ENCODE assay signal across 7 cellular contexts in genomic region chr1:53878492-53879105, GRCh38. TPM values are rescaled to one million over a fixed set of nuclear protein-coding genes. Genes with fewer than 3 reads are reported as not detected.
DNase-seq lines count a peak whose midpoint lies in the region; ATAC-seq, FAIRE-seq and TF ChIP-seq lines count a peak whose summit lies in the region.

No MANE protein-coding gene starts in this region.

- H3K27me3 ChIP-seq in keratinocyte (ENCODE audit: control insufficient read depth, extremely low read depth, insufficient read depth, low read length), result no peaks in the 10 kb centered on the region

- H3K9ac ChIP-seq in keratinocyte (ENCODE audit: control insufficient read depth, extremely low read depth, insufficient read depth, low read length), result no peak overlapping the region

- H3K27ac ChIP-seq in VCaP (no peak overlapping the region), keratinocyte (ENCODE audit: control insufficient read depth, insufficient read depth, low read length) (no peak overlapping the region)

- H3K9me1 ChIP-seq in keratinocyte (ENCODE audit: control insufficient read depth, extremely low read depth, insufficient read depth, low read length), result no peaks in the 10 kb centered on the region

- H3K4me1 Mint-ChIP-seq in activated naive CD4-positive, alpha-beta T cell treated with anti-CD3 and anti-CD28 coated beads, Interleukin-2, amount 10 ng/mL, durations not matched to agents 7 days and 5 days, result no peaks in the 10 kb centered on the region

- no peaks in the 10 kb centered on the region for H4K20me1 ChIP-seq in keratinocyte (ENCODE audit: control insufficient read depth, extremely low read depth, insufficient read depth, low read length)

- peaks cover 29% of the 10 kb centered on the region for H3K36me3 Mint-ChIP-seq in activated naive CD4-positive, alpha-beta T cell treated with anti-CD3 and anti-CD28 coated beads, Interleukin-2, amount 10 ng/mL, durations not matched to agents 7 days and 5 days

- no peak overlapping the region for H3K4me2 ChIP-seq in keratinocyte (ENCODE audit: control insufficient read depth, extremely low read depth, insufficient read depth, low read depth, low read length)

- H3K9me3 ChIP-seq in keratinocyte (ENCODE audit: control insufficient read depth, low read depth, low read length), result no peaks in the 10 kb centered on the region

- TF ChIP-seq CTCF in VCaP (conservative IDR thresholded peaks at IDR 0.05), result peak; percentile 81
- TF ChIP-seq CTCF in keratinocyte (optimal IDR thresholded peaks at IDR 0.05 in 1 of 3, IDR thresholded peaks at IDR 0.05 in 1 of 3, conservative IDR thresholded peaks at IDR 0.05 in 1 of 3; ENCODE audit: extremely low read depth in 1 of 3, insufficient read depth in 2 of 3, low read length in 3 of 3), result peak in 2 of 3 experiments; percentile 53 to 55

- peaks cover 3% of the 10 kb centered on the region for H3K9me3 Mint-ChIP-seq in activated naive CD4-positive, alpha-beta T cell treated with anti-CD3 and anti-CD28 coated beads, Interleukin-2, amount 10 ng/mL, durations not matched to agents 7 days and 5 days

- CTCF ChIA-PET in activated naive CD4-positive, alpha-beta T cell treated with anti-CD3 and anti-CD28 coated beads, Interleukin-2, amount 10 ng/mL, durations not matched to agents 7 days and 5 days (lab: Charles Lee), result interaction anchor here (0.6 to 6.3 kb wide), 17 partner anchors 8 to 611 kb away, joined by 3 to 56 read pairs (median 4); partner anchors contain the start of genes IFT25, LRRC42 and YIPF1

- dilution Hi-C loops in keratinocyte (cut with MboI; ENCODE audit: extremely low pct_ligation_motif_present, low sequenced_read_pairs), result no loop called here

- no peak overlapping the region for H3K4me3 ChIP-seq in keratinocyte (ENCODE audit: control insufficient read depth in 2 of 3, extremely low read depth in 1 of 3, insufficient read depth in 2 of 3, low read depth in 1 of 3, low read length in 3 of 3)

- no peak for ATAC-seq in GM19452 (IDR thresholded peaks at IDR 0.05; ENCODE audit: unreplicated experiment)

- H3K4me3 Mint-ChIP-seq in activated naive CD4-positive, alpha-beta T cell treated with anti-CD3 and anti-CD28 coated beads, Interleukin-2, amount 10 ng/mL, durations not matched to agents 7 days and 5 days, result no peak overlapping the region

- H2AFZ ChIP-seq in keratinocyte (ENCODE audit: control insufficient read depth, low read length), result no peak overlapping the region

- no peaks in the 10 kb centered on the region for H3K4me1 ChIP-seq in keratinocyte (ENCODE audit: control insufficient read depth, extremely low read depth, insufficient read depth, low read length)

- H3K27ac Mint-ChIP-seq in activated naive CD4-positive, alpha-beta T cell treated with anti-CD3 and anti-CD28 coated beads, Interleukin-2, amount 10 ng/mL, durations not matched to agents 7 days and 5 days, result no peak overlapping the region

- peaks cover 0 to 14% of the 10 kb centered on the region in 2 experiments for H3K36me3 ChIP-seq in keratinocyte (ENCODE audit: control insufficient read depth in 2 of 2, extremely low read depth in 1 of 2, insufficient read depth in 2 of 2, low read length in 2 of 2)

- no peaks in the 10 kb centered on the region for H3K79me2 ChIP-seq in keratinocyte (ENCODE audit: control insufficient read depth, insufficient read depth, low read length)

- FAIRE-seq in keratinocyte (lab: Jason Lieb, UNC), result no peak

- DNase-seq in GDM1 (lab: John Stamatoyannopoulos, UW) (peak; percentile 25), NCI-H1105 (lab: John Stamatoyannopoulos, UW) (peak; percentile 60), keratinocyte (ENCODE audit: low read depth, low spot score) (peak; percentile 17)
- DNase-seq in stimulated activated CD4-positive, alpha-beta T cell treated with anti-CD3 and anti-CD28 coated beads, Interleukin-15, amount 100 ng/mL, for 24 hours, result no peak
- DNase-seq in activated naive CD4-positive, alpha-beta T cell treated with anti-CD3 and anti-CD28 coated beads, Interleukin-2, amount 10 ng/mL, durations not matched to agents 7 days and 5 days, result no peak

- no peaks in the 10 kb centered on the region for H3K27me3 Mint-ChIP-seq in activated naive CD4-positive, alpha-beta T cell treated with anti-CD3 and anti-CD28 coated beads, Interleukin-2, amount 10 ng/mL, durations not matched to agents 7 days and 5 days

RNA-seq across cellular contexts. Expression of gene YIPF1, which starts 11.0 kb away (rescaled TPM):
- 36.3 to 45.7 TPM (median 43.3 TPM) in 3 replicates for polyA plus RNA-seq in keratinocyte
- polyA plus RNA-seq in keratinocyte (2011; ENCODE audit: low read depth), result 10.2 TPM
- polyA plus RNA-seq in keratinocyte (2011; cell fraction: cytosol; rRNA removed), result 35.0 and 57.3 TPM in 2 replicates
- polyA plus RNA-seq in keratinocyte (2011; cell fraction: nucleus; rRNA removed), result 35.2 and 41.9 TPM in 2 replicates
- 22.4 and 23.5 TPM in 2 replicates for polyA plus RNA-seq in keratinocyte (2012; ENCODE audit: low replicate concordance)
- polyA minus RNA-seq in keratinocyte, result 19.2 to 45.8 TPM (median 37.8 TPM) in 3 replicates
- 17.8 TPM for polyA minus RNA-seq in keratinocyte (2011; cell fraction: cytosol; rRNA and poly(A)+ RNA removed)
- 14.2 and 20.6 TPM in 2 replicates for polyA minus RNA-seq in keratinocyte (2011; cell fraction: nucleus; rRNA and poly(A)+ RNA removed)

RNA-seq across cellular contexts. Expression of gene DIO1, which starts 15.4 kb away (rescaled TPM):
- polyA plus RNA-seq in keratinocyte, result not detected in 3 replicates
- polyA plus RNA-seq in keratinocyte (2011; ENCODE audit: low read depth), result not detected
- not detected in 2 replicates for polyA plus RNA-seq in keratinocyte (2011; cell fraction: cytosol; rRNA removed)
- polyA plus RNA-seq in keratinocyte (2011; cell fraction: nucleus; rRNA removed), result not detected in 2 replicates
- not detected in 2 replicates for polyA plus RNA-seq in keratinocyte (2012; ENCODE audit: low replicate concordance)
- not detected in 3 replicates for polyA minus RNA-seq in keratinocyte
- polyA minus RNA-seq in keratinocyte (2011; cell fraction: cytosol; rRNA and poly(A)+ RNA removed), result not detected
- not detected in 2 replicates for polyA minus RNA-seq in keratinocyte (2011; cell fraction: nucleus; rRNA and poly(A)+ RNA removed)

RNA-seq across cellular contexts. Expression of gene NDC1, which starts 40.5 kb away (rescaled TPM):
- 24.5 to 36.1 TPM (median 30.5 TPM) in 3 replicates for polyA plus RNA-seq in keratinocyte
- 2.4 TPM for polyA plus RNA-seq in keratinocyte (2011; ENCODE audit: low read depth)
- polyA plus RNA-seq in keratinocyte (2011; cell fraction: cytosol; rRNA removed), result 8.9 and 17.8 TPM in 2 replicates
- 17.0 and 22.9 TPM in 2 replicates for polyA plus RNA-seq in keratinocyte (2011; cell fraction: nucleus; rRNA removed)
- polyA plus RNA-seq in keratinocyte (2012; ENCODE audit: low replicate concordance), result 7.8 and 16.9 TPM in 2 replicates
- polyA minus RNA-seq in keratinocyte, result 23.8 to 82.7 TPM (median 46.5 TPM) in 3 replicates
- 16.5 TPM for polyA minus RNA-seq in keratinocyte (2011; cell fraction: cytosol; rRNA and poly(A)+ RNA removed)
- 25.1 and 38.9 TPM in 2 replicates for polyA minus RNA-seq in keratinocyte (2011; cell fraction: nucleus; rRNA and poly(A)+ RNA removed)

Comparison
In these comparisons a context has a peak if more than half of its experiments do, and no peak if none do; other contexts are left out.
1. DNase-seq: peak in GDM1 (single experiment), NCI-H1105 (single experiment) and keratinocyte (single experiment); none in stimulated activated CD4-positive, alpha-beta T cell treated with anti-CD3 and anti-CD28 coated beads, Interleukin-15, amount 100 ng/mL, for 24 hours (single experiment) and activated naive CD4-positive, alpha-beta T cell treated with anti-CD3 and anti-CD28 coated beads, Interleukin-2, amount 10 ng/mL, durations not matched to agents 7 days and 5 days (single experiment).